Comparison of ENCODE assay signal across 25 cellular contexts in the genomic region with DNA sequence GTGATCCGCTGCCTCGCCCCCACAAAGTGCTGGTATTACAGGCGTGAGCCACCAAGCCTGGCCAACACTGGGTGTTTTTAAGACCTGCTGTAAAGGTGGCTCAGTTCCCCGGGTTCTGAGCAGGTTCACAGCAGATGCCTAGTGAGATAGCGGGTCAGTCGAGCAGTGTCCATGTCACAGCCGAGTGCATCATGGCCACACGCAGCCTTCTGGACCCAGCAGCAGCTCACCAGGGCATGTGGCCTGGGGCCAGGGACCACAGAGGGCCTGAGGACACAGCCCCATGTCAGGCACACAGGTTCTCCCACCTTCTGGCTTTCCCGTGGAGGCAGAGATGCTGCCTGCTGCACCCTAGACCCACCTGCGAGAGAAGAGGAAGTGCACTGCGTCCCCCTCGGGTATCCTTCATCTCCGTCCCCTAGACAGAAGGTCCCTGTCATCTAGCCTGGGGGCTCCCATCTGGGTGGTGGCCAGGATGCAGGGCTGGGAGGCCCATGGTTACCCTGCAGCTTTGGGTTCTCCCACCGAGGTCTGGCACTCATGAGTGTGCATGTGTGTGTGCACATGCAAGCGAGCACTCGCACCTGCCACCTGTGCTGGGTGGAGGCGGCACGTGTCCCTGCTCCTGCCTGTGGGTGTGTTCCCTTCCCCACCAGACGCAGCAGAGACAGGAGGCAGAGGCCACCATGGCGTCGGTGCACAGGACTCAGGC.
DNase-seq lines count a peak whose midpoint lies in the region; ATAC-seq, FAIRE-seq and TF ChIP-seq lines count a peak whose summit lies in the region.
"Had no signal": no experiment of that assay in that cellular context is flagged by ENCODE, and none has a peak within 500 bp of the region (broad histone marks: within the 10 kb centered on the region; RNA-seq: fewer than 3 reads in every experiment).

No MANE protein-coding gene starts in this region.

- no peak for ATAC-seq in RWPE2 (ENCODE audit: low read depth)
- no peak for ATAC-seq in lower lobe of right lung
- ATAC-seq in HG03432 (IDR thresholded peaks at IDR 0.05; ENCODE audit: unreplicated experiment): no peak
- ATAC-seq in HG03175 (IDR thresholded peaks at IDR 0.05; ENCODE audit: unreplicated experiment): no peak
- ATAC-seq: CD8-positive, alpha-beta T cell; stimulated activated memory B cell treated with anti-CD40 and anti-IgM and Interleukin-4, amounts not matched to agents 10 μg/mL and 1 μg/mL and 100 μg/mL, for 72 hours had no signal

- H3K79me1 ChIP-seq in H1 (ENCODE audit: low read depth, low read length): peaks cover 6% of the 10 kb centered on the region

- POLR2A ChIA-PET in H1 (lab: Charles Lee; ENCODE audit: partially characterized antibody): no interaction called here

- peaks cover 20% of the 10 kb centered on the region for H3K4me1 ChIP-seq in RWPE2 (ENCODE audit: insufficient read depth, poor library complexity, severe bottlenecking)
- H3K4me1 ChIP-seq in H1 (replicated peaks in 1 of 4; ENCODE audit: control insufficient read depth in 3 of 4, insufficient read depth in 4 of 4, low read length in 3 of 4): no peaks in the 10 kb centered on the region; a peak in 3 of 7 replicates
- peaks cover 22% of the 10 kb centered on the region for H3K4me1 ChIP-seq in lower lobe of right lung
- H3K4me1 ChIP-seq: HAP-1, thyroid gland had no signal

- H3K18ac ChIP-seq in H1 (ENCODE audit: extremely low read depth, low read length): no peak overlapping the region

- no peak overlapping the region for H2BK20ac ChIP-seq in H1 (ENCODE audit: low read length)

- H3K56ac ChIP-seq in H1 (replicated peaks; ENCODE audit: insufficient read length, low read depth, low read length): no peak overlapping the region

- H3K14ac ChIP-seq in H1 (ENCODE audit: insufficient read length): no peak overlapping the region

- no peak overlapping the region for H2BK5ac ChIP-seq in H1 (ENCODE audit: low read depth, low read length)

- no peak overlapping the region for H2BK12ac ChIP-seq in H1 (ENCODE audit: low read depth, low read length)

- H3K36me3 ChIP-seq in RWPE2 (ENCODE audit: low read depth): 0 out of 2 replicates have a peak, but pooled peaks cover 3% of the 10 kb centered on the region
- no peaks in the 10 kb centered on the region; a peak in 1 of 8 replicates for H3K36me3 ChIP-seq in H1 (ENCODE audit: control insufficient read depth in 2 of 4, insufficient read depth in 4 of 4, low read length in 3 of 4)
- H3K36me3 ChIP-seq in lower lobe of right lung: peaks cover 11% of the 10 kb centered on the region
- H3K36me3 ChIP-seq: HAP-1 had no signal

- TF ChIP-seq POLR2A in H1 (IDR thresholded peaks at IDR 0.05; ENCODE audit: control extremely low read depth in 1 of 2, low read depth in 2 of 2, low read length in 2 of 2): no peak

- CTCF ChIA-PET in H1 (lab: Charles Lee; ENCODE audit: partially characterized antibody): interaction anchor here (0.9 to 1.1 kb wide), 2 partner anchors 32 to 61 kb away, joined by 3 read pairs; no protein-coding TSS in a partner anchor

- H2BK15ac ChIP-seq in H1 (ENCODE audit: low read length): no peak overlapping the region

- H2AK5ac ChIP-seq in H1 (ENCODE audit: low read depth, low read length): no peak overlapping the region

- no peak overlapping the region for H2AFZ ChIP-seq in H1 (ENCODE audit: low read length)

- peak overlapping the region; percentile 85; the same call in 1 of the 2 replicates for H4K8ac ChIP-seq in H1 (ENCODE audit: extremely low read depth, insufficient read depth, low read length)

- H3K23me2 ChIP-seq in H1 (ENCODE audit: low read depth, low read length): no peaks in the 10 kb centered on the region

- intact Hi-C loops in lower lobe of right lung (cut with DNase I): no loop called here

- TF ChIP-seq RAD21 in H1 (IDR thresholded peaks at IDR 0.05 in 1 of 2, conservative IDR thresholded peaks at IDR 0.05 in 1 of 2; ENCODE audit: low read depth in 2 of 2, low read length in 2 of 2): no peak

- no peak for FAIRE-seq in H1 (lab: Jason Lieb, UNC)

- H2BK120ac ChIP-seq in H1 (replicated peaks; ENCODE audit: low read depth, low read length): no peak overlapping the region

- H3K4me3 ChIP-seq in RWPE2 (ENCODE audit: severe bottlenecking): no peak overlapping the region
- no peak overlapping the region for H3K4me3 ChIP-seq in H1 (ENCODE audit: extremely low read depth in 1 of 4, insufficient read depth in 2 of 4, low read depth in 3 of 4, low read length in 4 of 4)
- no peak overlapping the region for H3K4me3 ChIP-seq in lower lobe of right lung
- H3K4me3 ChIP-seq: HAP-1, thyroid gland had no signal

- H4K20me1 ChIP-seq in H1 (replicated peaks in 1 of 2; ENCODE audit: control insufficient read depth in 1 of 2, insufficient read depth in 2 of 2, low read length in 2 of 2): peaks cover 0 to 11% of the 10 kb centered on the region in 2 experiments

- no peak overlapping the region for H3K4me2 ChIP-seq in H1 (ENCODE audit: insufficient read depth in 1 of 2, low read depth in 2 of 2, low read length in 2 of 2)
- H3K4me2 ChIP-seq: KMS-11 had no signal

- H3K9ac ChIP-seq in H1 (replicated peaks in 1 of 4; ENCODE audit: extremely low read depth in 1 of 4, low read depth in 3 of 4, low read length in 3 of 4): no peak overlapping the region
- H3K9ac ChIP-seq: KMS-11 had no signal

- H3K79me2 ChIP-seq in H1 (ENCODE audit: control insufficient read depth in 1 of 2, insufficient read depth in 2 of 2, low read length in 2 of 2): no peaks in the 10 kb centered on the region; a peak in 1 of 4 replicates

- H3K9me3 ChIP-seq in RWPE2 (ENCODE audit: severe bottlenecking) (no peaks in the 10 kb centered on the region), H1 (ENCODE audit: insufficient read depth in 2 of 2, low read depth in 1 of 2, low read length in 1 of 2) (no peaks in the 10 kb centered on the region), lower lobe of right lung (no peaks in the 10 kb centered on the region)
- H3K9me3 ChIP-seq: HAP-1, thyroid gland had no signal

- H3K27me3 ChIP-seq in RWPE2 (ENCODE audit: insufficient read depth, poor library complexity, severe bottlenecking) (no peaks in the 10 kb centered on the region), H1 (replicated peaks in 1 of 4; ENCODE audit: control insufficient read depth in 3 of 4, extremely low read depth in 1 of 4, insufficient read depth in 3 of 4, low read length in 3 of 4) (no peaks in the 10 kb centered on the region), lower lobe of right lung (ENCODE audit: low read depth) (no peaks in the 10 kb centered on the region)
- H3K27me3 ChIP-seq: thyroid gland had no signal

- TF ChIP-seq EP300 in H1 (IDR thresholded peaks at IDR 0.05; ENCODE audit: borderline replicate concordance in 1 of 2, low read depth in 2 of 2, low read length in 2 of 2): no peak

- TF ChIP-seq CTCF in RWPE2 (IDR thresholded peaks at IDR 0.05; ENCODE audit: poor library complexity, severe bottlenecking) (no peak), H1 (IDR thresholded peaks at IDR 0.05; ENCODE audit: control extremely low read depth in 1 of 3, insufficient read depth in 1 of 3, low read depth in 1 of 3, low read length in 3 of 3) (no peak), lower lobe of right lung (IDR thresholded peaks at IDR 0.05) (no peak)

- no peak overlapping the region for H3K23ac ChIP-seq in H1 (ENCODE audit: insufficient read length)

- H4K5ac ChIP-seq in H1 (ENCODE audit: insufficient read length, low read depth, low read length): no peak overlapping the region

- no peak overlapping the region for H3K4ac ChIP-seq in H1 (replicated peaks; ENCODE audit: insufficient read length, low read depth, low read length)

- DNase-seq in RWPE2 (ENCODE audit: low spot score) (peak; percentile 31), H1 (ENCODE audit: low read depth in 1 of 2, low spot score in 2 of 2) (no peak), lower lobe of right lung (peak; percentile 25), substantia nigra (lab: John Stamatoyannopoulos, UW) (no peak), pons (ENCODE audit: low spot score) (no peak), superior temporal gyrus (ENCODE audit: extremely low spot score) (no peak)
- DNase-seq: activated CD4-positive, alpha-beta T cell treated with anti-CD3 and anti-CD28 coated beads for 1 hour; activated CD8-positive, alpha-beta memory T cell treated with anti-CD3 and anti-CD28 coated beads for 24 hours; activated naive CD4-positive, alpha-beta T cell treated with anti-CD3 and anti-CD28 coated beads, Interleukin-2, amount 10 ng/mL, durations not matched to agents 7 days and 5 days; activated T-cell treated with anti-CD3 and anti-CD28 coated beads, Interleukin-2, amount 50 U/mL, for 24 hours; anterior cingulate cortex; CD8-positive, alpha-beta T cell; central memory CD4-positive, alpha-beta T cell; DMS153; hippocampal formation; mammary epithelial cell; NCI-H187; NCI-H774; SHP77 treated with DMSO at 0.1 percent for 48 hours had no signal

- H3K27ac ChIP-seq in RWPE2 (ENCODE audit: poor library complexity, severe bottlenecking) (no peak overlapping the region), H1 (ENCODE audit: low read depth, low read length) (no peak overlapping the region), lower lobe of right lung (no peak overlapping the region), substantia nigra (ENCODE audit: low read depth, low read length, poor library complexity, severe bottlenecking) (peak overlapping the region; percentile 67)
- H3K27ac ChIP-seq: KMS-11, thyroid gland had no signal

- WGBS in H1 (ENCODE audit: extremely low coverage in 1 of 2, insufficient coverage in 1 of 2, insufficient read length in 1 of 2, insufficient replicate concordance in 2 of 2, low coverage in 1 of 2, low lambda C conversion rate in 2 of 2, missing lambda C conversion rate in 1 of 2), 2 experiments: 92% methylated on average over 14 of the region's 21 CpGs; no CpG with 5 or more reads in 1 of the 2 experiments

- no peak overlapping the region for H4K91ac ChIP-seq in H1 (replicated peaks; ENCODE audit: insufficient read length, low read length)

TF ChIP-seq in H1, 55 proteins besides CTCF, POLR2A, EP300 and RAD21 (continues in another document):
- TF ChIP-seq BRCA1 (IDR thresholded peaks at IDR 0.05; ENCODE audit: low read depth, low read length) (no peak), YY1 (IDR thresholded peaks at IDR 0.05; ENCODE audit: low read depth, low read length) (no peak), HDAC6 (IDR thresholded peaks at IDR 0.05; ENCODE audit: low read depth, low read length) (no peak), CBX5 (IDR thresholded peaks at IDR 0.05; ENCODE audit: low read depth, low read length) (no peak)

Comparison
In these comparisons a context has a peak if more than half of its experiments do, and no peak if none do; other contexts are left out.
1. DNase-seq: peak in RWPE2 (single experiment) and lower lobe of right lung (single experiment); none in H1 (0 of 2), substantia nigra (0 of 49), pons (single experiment) and superior temporal gyrus (single experiment).